Comparison of ENCODE assay signal across 11 cellular contexts in genomic region chr15:39553947-39554731, GRCh38. TPM values are rescaled to one million over a fixed set of nuclear protein-coding genes. Genes with fewer than 3 reads are reported as not detected.
DNase-seq lines count a peak whose midpoint lies in the region; ATAC-seq and TF ChIP-seq lines count a peak whose summit lies in the region.
"Had no signal": no experiment of that assay in that cellular context is flagged by ENCODE, and none has a peak within 500 bp of the region (broad histone marks: within the 10 kb centered on the region; RNA-seq: fewer than 3 reads in every experiment).

No MANE protein-coding gene starts in this region.

- no peak for TF ChIP-seq CTCF in thyroid gland (IDR thresholded peaks at IDR 0.05)

- H3K9me3 ChIP-seq in T-helper 17 cell (ENCODE audit: control insufficient read depth, low read length, poor library complexity, severe bottlenecking) (no peaks in the 10 kb centered on the region), thyroid gland (no peaks in the 10 kb centered on the region)

- no peaks in the 10 kb centered on the region for H3K36me3 ChIP-seq in thyroid gland

- H3K27me3 ChIP-seq in thyroid gland = no peaks in the 10 kb centered on the region

- DNase-seq in NCI-H748 (lab: John Stamatoyannopoulos, UW; ENCODE audit: unreplicated experiment) (peak; percentile 7), NCI-H748 treated with DMSO at 0.1 percent for 48 hours (lab: John Stamatoyannopoulos, UW) (no peak), LoVo (ENCODE audit: low spot score) (peak; percentile 21), T-helper 17 cell (no peak), thyroid gland (peak; percentile 5 to 8), NCI-H526 treated with DMSO at 0.1 percent for 48 hours (lab: John Stamatoyannopoulos, UW) (no peak), cortex of kidney (lab: John Stamatoyannopoulos, UW) (no peak), 8988T (no peak)
- DNase-seq: ACHN, anterior cingulate cortex, HCEC 1CT had no signal

- peaks cover 37% of the 10 kb centered on the region for H3K27me3 Mint-ChIP-seq in T-helper 17 cell

- TF ChIP-seq POLR2A in thyroid gland (IDR thresholded peaks at IDR 0.05) = no peak

- H3K4me3 Mint-ChIP-seq in T-helper 17 cell = no peak overlapping the region

- no peaks in the 10 kb centered on the region for H3K4me1 Mint-ChIP-seq in T-helper 17 cell

- H3K27ac ChIP-seq in thyroid gland = no peak overlapping the region

- H3K4me3 ChIP-seq in thyroid gland (replicated peaks in 1 of 3) = no peak overlapping the region

- no peak for ATAC-seq in T-helper 17 cell

- intact Hi-C loops in thyroid gland (cut with DNase I) = no loop called here

- H3K36me3 Mint-ChIP-seq in T-helper 17 cell (ENCODE audit: low read depth) = no peaks in the 10 kb centered on the region

- 33 to 46% methylated on average over 2 of the region's 2 CpGs for WGBS in thyroid gland, 2 donors

- peaks cover 0 to 5% of the 10 kb centered on the region in 2 donors for H3K4me1 ChIP-seq in thyroid gland

- H3K27ac Mint-ChIP-seq in T-helper 17 cell = peak overlapping the region; percentile 34

RNA-seq across cellular contexts. Expression of gene THBS1, which starts 26.7 kb away (rescaled TPM):
- total RNA-seq in T-helper 17 cell (10 to 100 TPM; 13.0 to 99.9 TPM), thyroid gland (100 to 1,000 TPM in 1 of 4 donors, 10 to 100 TPM in 3; 15.3 to 155 (median 57.8) TPM)

Comparison
In these comparisons a context has a peak if more than half of its experiments do, and no peak if none do; other contexts are left out.
1. DNase-seq: peak in NCI-H748 (single experiment), LoVo (single experiment) and thyroid gland (2 of 2); none in NCI-H748 treated with DMSO at 0.1 percent for 48 hours (single experiment), T-helper 17 cell (0 of 3), NCI-H526 treated with DMSO at 0.1 percent for 48 hours (single experiment), cortex of kidney (single experiment) and 8988T (single experiment).